ENCODE assay signal across 17 cellular contexts in genomic region chr6:117328005-117328389, GRCh38.
"Had no signal": no experiment of that assay in that cellular context is flagged by ENCODE, and none has a peak within 500 bp of the region (broad histone marks: within the 10 kb centered on the region; RNA-seq: fewer than 3 reads in every experiment).

No MANE protein-coding gene starts in this region.

- H3K4me1 ChIP-seq: esophagus muscularis mucosa, foreskin keratinocyte, heart right ventricle, left lung, lower lobe of right lung had no signal

- H3K36me3 ChIP-seq: esophagus muscularis mucosa, heart right ventricle, left lung had no signal

- DNase-seq: dermis blood vessel endothelial cell; dorsolateral prefrontal cortex; effector CD4-positive, alpha-beta T cell; effector memory CD4-positive, alpha-beta T cell; foreskin keratinocyte; glutamatergic neuron; head of caudate nucleus; heart right ventricle; hippocampal formation; left cardiac atrium; left lung; left ventricle myocardium superior; lower lobe of right lung; mesenchymal stem cell; mucosa of descending colon had no signal

- ATAC-seq: foreskin keratinocyte, heart right ventricle, left cardiac atrium, left ventricle myocardium superior, mucosa of descending colon had no signal

- H3K27me3 ChIP-seq: esophagus muscularis mucosa, left lung had no signal

- H3K4me3 ChIP-seq: coronary artery, dorsolateral prefrontal cortex, esophagus muscularis mucosa, heart right ventricle, left lung, lower lobe of right lung, mucosa of descending colon had no signal

- H3K27ac ChIP-seq: coronary artery, dorsolateral prefrontal cortex, esophagus muscularis mucosa, foreskin keratinocyte, heart right ventricle, left lung, lower lobe of right lung had no signal

- H3K9me3 ChIP-seq: esophagus muscularis mucosa, lower lobe of right lung, mucosa of descending colon had no signal
